ENCODE assay signal across 8 cellular contexts in genomic region chr2:101805146-101806088, GRCh38.
DNase-seq lines count a peak whose midpoint lies in the region; ATAC-seq and TF ChIP-seq lines count a peak whose summit lies in the region.

No MANE protein-coding gene starts in this region.

- H3K36me3 ChIP-seq in sigmoid colon, result no peaks in the 10 kb centered on the region

- TF ChIP-seq EP300 in sigmoid colon (IDR thresholded peaks at IDR 0.05), result no peak

- no peak for TF ChIP-seq POLR2A in sigmoid colon (IDR thresholded peaks at IDR 0.05)

- peaks cover 45% of the 10 kb centered on the region for H3K4me1 Mint-ChIP-seq in T-helper 17 cell

- intact Hi-C loops in sigmoid colon (cut with DNase I), result no loop called here

- H3K4me1 ChIP-seq in foreskin keratinocyte (peaks cover 46% of the 10 kb centered on the region), sigmoid colon (peaks cover 0 to 79% (median 65%) of the 10 kb centered on the region in 4 donors)

- no peak overlapping the region for H3K4me3 Mint-ChIP-seq in T-helper 17 cell

- no peaks in the 10 kb centered on the region for H3K27me3 Mint-ChIP-seq in T-helper 17 cell

- 77 to 82% methylated on average over 9 of the region's 9 CpGs for WGBS in sigmoid colon, 2 donors

- peak overlapping the region; percentile 51 for H3K27ac Mint-ChIP-seq in T-helper 17 cell

- H3K36me3 Mint-ChIP-seq in T-helper 17 cell (ENCODE audit: low read depth), result peaks cover 3% of the 10 kb centered on the region

- no peaks in the 10 kb centered on the region for H3K27me3 ChIP-seq in foreskin keratinocyte
- no peaks in the 10 kb centered on the region for H3K27me3 ChIP-seq in sigmoid colon

- TF ChIP-seq CTCF in foreskin keratinocyte (conservative IDR thresholded peaks at IDR 0.05), result no peak
- TF ChIP-seq CTCF in sigmoid colon (IDR thresholded peaks at IDR 0.05), result no peak
- no peak for TF ChIP-seq CTCF in foreskin fibroblast (IDR thresholded peaks at IDR 0.05; ENCODE audit: low read depth, low read length)
- no peak for TF ChIP-seq CTCF in GM20000 (IDR thresholded peaks at IDR 0.05; ENCODE audit: extremely low read depth, missing control alignments)

- ATAC-seq in T-helper 17 cell (no peak), foreskin keratinocyte (no peak), GM18517 (IDR thresholded peaks at IDR 0.05; ENCODE audit: unreplicated experiment) (no peak), GM19035 (IDR thresholded peaks at IDR 0.05; ENCODE audit: unreplicated experiment) (no peak)

- H3K9me3 ChIP-seq in T-helper 17 cell (ENCODE audit: control insufficient read depth, low read length, poor library complexity, severe bottlenecking) (no peaks in the 10 kb centered on the region), sigmoid colon (no peaks in the 10 kb centered on the region)

- DNase-seq in HT1080 (ENCODE audit: low read depth) (peak; percentile 59), T-helper 17 cell (no peak), foreskin keratinocyte (no peak), sigmoid colon (no peak), foreskin fibroblast (no peak), GM20000 (ENCODE audit: low spot score) (no peak)

- H3K27ac ChIP-seq in foreskin keratinocyte (peak overlapping the region; percentile 20), sigmoid colon (peak overlapping the region; percentile 4 to 58 (median 37))

- no peak overlapping the region for H3K4me3 ChIP-seq in sigmoid colon
- H3K4me3 ChIP-seq in foreskin fibroblast (ENCODE audit: low read depth in 1 of 2, low read length in 2 of 2), result no peak overlapping the region
